Comparison of ENCODE assay signal across 14 cellular contexts in genomic region chr2:240362216-240362755, GRCh38.
DNase-seq lines count a peak whose midpoint lies in the region; ATAC-seq, FAIRE-seq and TF ChIP-seq lines count a peak whose summit lies in the region.
"Had no signal": no experiment of that assay in that cellular context is flagged by ENCODE, and none has a peak within 500 bp of the region (broad histone marks: within the 10 kb centered on the region; RNA-seq: fewer than 3 reads in every experiment).

No MANE protein-coding gene starts in this region.

- H4K20me1 ChIP-seq in BLaER1 treated with 17β-estradiol and CSF1 and Interleukin-3, amounts not matched to agents 10 nM and 100 nM, result peaks cover 0 to 20% (median 0%) of the 10 kb centered on the region in 11 experiments; a peak in 3 of 22 replicates
- H4K20me1 ChIP-seq in IMR-90 (ENCODE audit: insufficient read depth, low read length) (no peaks in the 10 kb centered on the region), HepG2 (ENCODE audit: insufficient read depth, low read length) (no peaks in the 10 kb centered on the region), osteoblast (ENCODE audit: insufficient read depth, low read length) (no peaks in the 10 kb centered on the region)

- WGBS in IMR-90 (ENCODE audit: extremely low coverage in 2 of 2, insufficient read length in 1 of 2), 2 experiments, result 82% methylated on average over 8 of the region's 10 CpGs; no CpG with 5 or more reads in 1 of the 2 experiments
- 4% methylated on average over 10 of the region's 10 CpGs for WGBS in HepG2 (ENCODE audit: low lambda C conversion rate)

- H3K14ac ChIP-seq in IMR-90 (replicated peaks; ENCODE audit: low read depth, low read length), result no peak overlapping the region

- H3K79me2 ChIP-seq in HepG2 (ENCODE audit: insufficient read depth, low read length), result no peaks in the 10 kb centered on the region
- no peaks in the 10 kb centered on the region for H3K79me2 ChIP-seq in osteoblast (ENCODE audit: insufficient read depth, low read length)

- no TSS peak for BruUV-seq in IMR-90 (replicated peaks; lab: Mats Ljungman, UMichigan)
- no TSS peak for BruUV-seq in HepG2 (replicated peaks; lab: Mats Ljungman, UMichigan)

- intact Hi-C loops in IMR-90 (cut with micrococcal nuclease) (no loop called here), HepG2 (cut with micrococcal nuclease; ENCODE audit: unreplicated experiment) (no loop called here)
- intact Hi-C loops in naive thymus-derived CD4-positive, alpha-beta T cell (cut with micrococcal nuclease), result no loop called here

- H3K4me3 ChIP-seq in BLaER1 treated with 17β-estradiol and CSF1 and Interleukin-3, amounts not matched to agents 10 nM and 100 nM, result no peak overlapping the region
- H3K4me3 ChIP-seq in IMR-90 (ENCODE audit: insufficient read depth, low read depth, low read length) (no peak overlapping the region), HepG2 (replicated peaks in 1 of 3; ENCODE audit: insufficient read depth in 1 of 3, low read depth in 2 of 3, low read length in 3 of 3) (no peak overlapping the region), osteoblast (ENCODE audit: insufficient read depth, low read length) (no peak overlapping the region)
- no peak overlapping the region for H3K4me3 ChIP-seq in naive thymus-derived CD4-positive, alpha-beta T cell (ENCODE audit: low read length)

- TF ChIP-seq CTCF in IMR-90 (conservative IDR thresholded peaks at IDR 0.05; ENCODE audit: low read depth, low read length), result no peak
- TF ChIP-seq CTCF in HepG2 (CRISPR knock-in tag; IDR thresholded peaks at IDR 0.05), result no peak
- no peak for TF ChIP-seq CTCF in osteoblast (IDR thresholded peaks at IDR 0.05; ENCODE audit: extremely low read depth, low read depth, low read length)
- TF ChIP-seq CTCF in type B pancreatic cell (conservative IDR thresholded peaks at IDR 0.05), result no peak

- POLR2A ChIA-PET in IMR-90 (lab: Charles Lee; ENCODE audit: unreplicated experiment) (no interaction called here), HepG2 (lab: Yijun Ruan, JAX) (no interaction called here)
- POLR2A ChIA-PET in naive thymus-derived CD4-positive, alpha-beta T cell (lab: Charles Lee), result no interaction called here

- H3K27me3 Mint-ChIP-seq in type B pancreatic cell, result no peaks in the 10 kb centered on the region
- no peaks in the 10 kb centered on the region for H3K27me3 Mint-ChIP-seq in naive thymus-derived CD4-positive, alpha-beta T cell
- H3K27me3 Mint-ChIP-seq: B cell had no signal

- H3K9ac ChIP-seq in BLaER1 treated with 17β-estradiol and CSF1 and Interleukin-3, amounts not matched to agents 10 nM and 100 nM, result no peak overlapping the region
- H3K9ac ChIP-seq in IMR-90 (ENCODE audit: low read depth, low read length), result no peak overlapping the region
- H3K9ac ChIP-seq in HepG2 (ENCODE audit: insufficient read depth, low read depth, low read length), result no peak overlapping the region

- no peak overlapping the region for H2BK120ac ChIP-seq in IMR-90 (ENCODE audit: low read depth, low read length)

- H3K4ac ChIP-seq in IMR-90 (ENCODE audit: low read depth, low read length), result no peak overlapping the region

- H4K8ac ChIP-seq in IMR-90 (ENCODE audit: low read depth in 2 of 2, low read length in 2 of 2), result no peak overlapping the region

- H3K27me3 ChIP-seq in BLaER1 treated with 17β-estradiol and CSF1 and Interleukin-3, amounts not matched to agents 10 nM and 100 nM, result peaks cover 0 to 7% (median 0%) of the 10 kb centered on the region in 11 experiments; a peak in 4 of 22 replicates
- H3K27me3 ChIP-seq in IMR-90 (ENCODE audit: control insufficient read depth, insufficient read depth, low read length) (peaks cover under 1% of the 10 kb centered on the region; the same call in 1 of the 2 replicates), HepG2 (ENCODE audit: control insufficient read depth in 1 of 2, insufficient read depth in 2 of 2, low read length in 2 of 2) (peaks cover 25 to 97% of the 10 kb centered on the region in 2 experiments), osteoblast (ENCODE audit: insufficient read depth, low read length) (peaks cover 19% of the 10 kb centered on the region)
- no peaks in the 10 kb centered on the region for H3K27me3 ChIP-seq in naive thymus-derived CD4-positive, alpha-beta T cell (ENCODE audit: control insufficient read depth in 2 of 2, insufficient read depth in 2 of 2, low read length in 2 of 2)

- H2BK20ac ChIP-seq in IMR-90 (ENCODE audit: low read depth, low read length), result no peak overlapping the region

- peak overlapping the region; percentile 19 for H2AFZ ChIP-seq in IMR-90 (replicated peaks; ENCODE audit: low read length, poor library complexity)
- H2AFZ ChIP-seq in HepG2 (ENCODE audit: low read length), result no peak overlapping the region
- H2AFZ ChIP-seq in osteoblast (ENCODE audit: low read length), result no peak overlapping the region

- TF ChIP-seq RAD21 in IMR-90 (IDR thresholded peaks at IDR 0.05; ENCODE audit: low read length), result no peak
- TF ChIP-seq RAD21 in HepG2 (CRISPR knock-in tag; IDR thresholded peaks at IDR 0.05), result no peak

- no peak overlapping the region for H2AK9ac ChIP-seq in IMR-90 (replicated peaks; ENCODE audit: low read depth, low read length, poor library complexity)

- TF ChIP-seq EP300 in HepG2 (IDR thresholded peaks at IDR 0.05; ENCODE audit: low read depth in 2 of 2, low read length in 2 of 2), result no peak
- no peak for TF ChIP-seq EP300 in HepG2 (CRISPR knock-in tag; IDR thresholded peaks at IDR 0.05; ENCODE audit: borderline replicate concordance)

- H2BK15ac ChIP-seq in IMR-90 (ENCODE audit: low read depth, low read length), result no peak overlapping the region

- H3K79me1 ChIP-seq in IMR-90 (ENCODE audit: low read depth in 1 of 2, low read length in 2 of 2), result no peaks in the 10 kb centered on the region

- FAIRE-seq in HepG2 (lab: Jason Lieb, UNC), result no peak
- FAIRE-seq: A204.1, H1 had no signal

- DNase-seq in IMR-90 (no peak), HepG2 (ENCODE audit: low spot score) (no peak), osteoblast (ENCODE audit: insufficient read length, low spot score, missing footprints) (peak; percentile 81), NCI-H2081 (lab: John Stamatoyannopoulos, UW) (no peak), type B pancreatic cell (ENCODE audit: extremely low spot score, unreplicated experiment) (no peak)
- no peak for DNase-seq in naive thymus-derived CD4-positive, alpha-beta T cell
- DNase-seq: CD8-positive, alpha-beta memory T cell; HCEC 1CT; HFFc6 had no signal

- dilution Hi-C loops in IMR-90 (cut with HindIII; ENCODE audit: low sequenced_read_pairs, unreplicated experiment), result no loop called here

- H3K56ac ChIP-seq in IMR-90 (ENCODE audit: extremely low read depth, insufficient read depth, low read length), result no peak overlapping the region

- H3K4me3 Mint-ChIP-seq in type B pancreatic cell, result no peak overlapping the region
- no peak overlapping the region for H3K4me3 Mint-ChIP-seq in naive thymus-derived CD4-positive, alpha-beta T cell
- H3K4me3 Mint-ChIP-seq: B cell; CD8-positive, alpha-beta memory T cell; HFFc6 had no signal

- peak overlapping the region in 9 of 11 experiments; percentile 21 to 81 (median 70); a peak in 16 of 22 replicates for H3K4me2 ChIP-seq in BLaER1 treated with 17β-estradiol and CSF1 and Interleukin-3, amounts not matched to agents 10 nM and 100 nM
- H3K4me2 ChIP-seq in IMR-90 (ENCODE audit: low read depth, low read length), result no peak overlapping the region
- no peak overlapping the region for H3K4me2 ChIP-seq in HepG2 (ENCODE audit: low read depth, low read length)
- no peak overlapping the region for H3K4me2 ChIP-seq in osteoblast (ENCODE audit: insufficient read depth, low read length)

- H3K23ac ChIP-seq in IMR-90 (ENCODE audit: low read depth, low read length), result no peak overlapping the region

- H3K9me3 Mint-ChIP-seq in type B pancreatic cell, result peaks cover 12% of the 10 kb centered on the region
- peaks cover 3 to 25% (median 9%) of the 10 kb centered on the region in 11 donors for H3K9me3 Mint-ChIP-seq in naive thymus-derived CD4-positive, alpha-beta T cell

- no peak overlapping the region for H3K18ac ChIP-seq in IMR-90 (ENCODE audit: low read depth, low read length)

- peaks cover 4% of the 10 kb centered on the region for H3K9me1 ChIP-seq in IMR-90 (ENCODE audit: insufficient read depth, low read length)

- H4K5ac ChIP-seq in IMR-90 (ENCODE audit: low read depth, low read length), result no peak overlapping the region

- ATAC-seq in IMR-90 (ENCODE audit: low read depth) (no peak), HepG2 (no peak)
- ATAC-seq in naive thymus-derived CD4-positive, alpha-beta T cell, result no peak

- no peak overlapping the region for H2AK5ac ChIP-seq in IMR-90 (ENCODE audit: low read depth, low read length)

- peaks cover 6% of the 10 kb centered on the region for H3K4me1 Mint-ChIP-seq in type B pancreatic cell (ENCODE audit: unreplicated experiment)
- H3K4me1 Mint-ChIP-seq in naive thymus-derived CD4-positive, alpha-beta T cell, result no peaks in the 10 kb centered on the region
- H3K4me1 Mint-ChIP-seq: B cell; CD8-positive, alpha-beta memory T cell had no signal

- H3K27ac ChIP-seq in BLaER1 treated with 17β-estradiol and CSF1 and Interleukin-3, amounts not matched to agents 10 nM and 100 nM, result no peak overlapping the region
- H3K27ac ChIP-seq in IMR-90 (ENCODE audit: insufficient read depth, low read length) (no peak overlapping the region), HepG2 (ENCODE audit: extremely low read length, insufficient read depth, low read length) (no peak overlapping the region), osteoblast (ENCODE audit: low read depth, low read length) (no peak overlapping the region)
- H3K27ac ChIP-seq in naive thymus-derived CD4-positive, alpha-beta T cell (ENCODE audit: low read depth, low read length), result no peak overlapping the region

- H3K4me1 ChIP-seq in BLaER1 treated with 17β-estradiol and CSF1 and Interleukin-3, amounts not matched to agents 10 nM and 100 nM, result peaks cover 0 to 57% (median 42%) of the 10 kb centered on the region in 10 experiments; a peak in 15 of 20 replicates
- H3K4me1 ChIP-seq in IMR-90 (ENCODE audit: control insufficient read depth, insufficient read depth, low read length), result no peaks in the 10 kb centered on the region
- no peaks in the 10 kb centered on the region for H3K4me1 ChIP-seq in HepG2 (ENCODE audit: insufficient read depth, low read length)
- H3K4me1 ChIP-seq in osteoblast (ENCODE audit: insufficient read depth, low read length), result no peaks in the 10 kb centered on the region
- H3K4me1 ChIP-seq in naive thymus-derived CD4-positive, alpha-beta T cell (ENCODE audit: control insufficient read depth in 2 of 2, insufficient read depth in 2 of 2, low read length in 2 of 2), result no peaks in the 10 kb centered on the region
- H3K4me1 ChIP-seq: Caco-2 had no signal

- H3K36me3 Mint-ChIP-seq in type B pancreatic cell, result no peaks in the 10 kb centered on the region
- H3K36me3 Mint-ChIP-seq in naive thymus-derived CD4-positive, alpha-beta T cell, result peaks cover 0 to 12% (median 8%) of the 10 kb centered on the region in 5 donors
- H3K36me3 Mint-ChIP-seq: CD8-positive, alpha-beta memory T cell had no signal

- H4K91ac ChIP-seq in IMR-90 (ENCODE audit: insufficient read depth, low read depth, low read length), result no peak overlapping the region

- peaks cover 24 to 34% (median 31%) of the 10 kb centered on the region in 11 experiments for H3K9me3 ChIP-seq in BLaER1 treated with 17β-estradiol and CSF1 and Interleukin-3, amounts not matched to agents 10 nM and 100 nM (replicated peaks in 1 of 11)
- H3K9me3 ChIP-seq in IMR-90 (ENCODE audit: control insufficient read depth, insufficient read depth, low read length) (peaks cover 28% of the 10 kb centered on the region), HepG2 (ENCODE audit: low read length) (peaks cover 4% of the 10 kb centered on the region; the same call in 1 of the 2 replicates), osteoblast (ENCODE audit: low read depth, low read length) (peaks cover 11% of the 10 kb centered on the region)
- H3K9me3 ChIP-seq in naive thymus-derived CD4-positive, alpha-beta T cell (ENCODE audit: control insufficient read depth in 2 of 3, low read length in 3 of 3), result peaks cover 0 to 22% (median 0%) of the 10 kb centered on the region in 3 experiments

- in situ Hi-C loops in IMR-90 (cut with MboI; ENCODE audit: low sequenced_read_pairs), result no loop called here
- in situ Hi-C loops in HepG2 (cut with HindIII; ENCODE audit: extremely low pct_ligation_motif_present, low pct_unique_long_range_greater_than_20kb), result no loop called here

- TF ChIP-seq POLR2A in IMR-90 (IDR thresholded peaks at IDR 0.05; ENCODE audit: low read depth, low read length) (no peak), HepG2 (IDR thresholded peaks at IDR 0.05; ENCODE audit: insufficient read depth in 1 of 2, low read depth in 2 of 2, low read length in 2 of 2) (no peak)

- no peak overlapping the region for H3K27ac Mint-ChIP-seq in type B pancreatic cell
- no peak overlapping the region for H3K27ac Mint-ChIP-seq in naive thymus-derived CD4-positive, alpha-beta T cell
- H3K27ac Mint-ChIP-seq: B cell, HFFc6 had no signal

- CTCF ChIA-PET in IMR-90 (lab: Yijun Ruan, JAX), result no interaction called here
- CTCF ChIA-PET in HepG2 (lab: Yijun Ruan, JAX; ENCODE audit: low intra/inter-chr PET ratio, low total read pairs), result no interaction called here
- CTCF ChIA-PET in naive thymus-derived CD4-positive, alpha-beta T cell (lab: Charles Lee), result no interaction called here

- no peak overlapping the region for H2BK5ac ChIP-seq in IMR-90 (ENCODE audit: low read depth, low read length, poor library complexity, severe bottlenecking)

- no peaks in the 10 kb centered on the region for H3K36me3 ChIP-seq in BLaER1 treated with 17β-estradiol and CSF1 and Interleukin-3, amounts not matched to agents 10 nM and 100 nM
- no peaks in the 10 kb centered on the region for H3K36me3 ChIP-seq in IMR-90 (ENCODE audit: control insufficient read depth, insufficient read depth, low read length)
- no peaks in the 10 kb centered on the region for H3K36me3 ChIP-seq in HepG2 (replicated peaks in 1 of 2; ENCODE audit: control insufficient read depth in 1 of 2, insufficient read depth in 2 of 2, low read length in 2 of 2)
- H3K36me3 ChIP-seq in osteoblast (ENCODE audit: insufficient read depth, low read length), result no peaks in the 10 kb centered on the region
- no peaks in the 10 kb centered on the region for H3K36me3 ChIP-seq in naive thymus-derived CD4-positive, alpha-beta T cell (ENCODE audit: control insufficient read depth in 2 of 3, insufficient read depth in 3 of 3, low read length in 3 of 3)

Comparison
In these comparisons a context has a peak if more than half of its experiments do, and no peak if none do; other contexts are left out.
1. H3K4me2 ChIP-seq: peak in BLaER1 treated with 17β-estradiol and CSF1 and Interleukin-3, amounts not matched to agents 10 nM and 100 nM (9 of 11); none in IMR-90 (single experiment), HepG2 (single experiment) and osteoblast (single experiment).